Comparison of ENCODE assay signal across 15 cellular contexts in the genomic region with DNA sequence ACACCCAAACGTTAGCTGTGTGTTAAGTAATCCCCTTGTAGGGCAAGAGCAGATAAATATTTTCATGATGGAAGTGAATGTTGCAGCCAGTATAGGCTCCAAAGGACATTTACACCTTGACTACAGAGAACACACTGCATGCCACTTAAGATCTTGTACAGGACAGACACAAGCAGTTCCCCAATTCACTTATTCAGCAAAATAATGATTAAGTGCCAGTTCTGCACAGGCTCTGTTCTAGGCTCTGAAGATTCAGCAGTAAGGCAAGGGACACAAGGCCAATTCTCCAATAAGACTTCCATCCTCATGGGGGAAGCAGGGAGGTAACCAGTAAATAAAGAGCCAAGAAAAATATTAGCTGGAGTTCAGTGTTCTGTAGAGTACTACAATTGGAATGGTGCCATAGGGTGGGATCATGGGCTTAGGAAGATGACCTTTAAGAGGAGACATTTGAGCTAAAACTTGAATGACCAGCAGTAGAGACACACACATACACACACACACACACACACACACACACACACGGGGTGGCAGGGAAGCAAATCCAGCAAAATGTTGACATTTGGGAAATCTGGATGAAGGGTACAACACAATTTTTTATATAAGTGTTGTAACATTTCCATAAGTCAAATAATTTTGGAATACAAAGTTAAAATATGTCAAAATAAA.
DNase-seq lines count a peak whose midpoint lies in the region; ATAC-seq, FAIRE-seq and TF ChIP-seq lines count a peak whose summit lies in the region.
"Had no signal": no experiment of that assay in that cellular context is flagged by ENCODE, and none has a peak within 500 bp of the region (broad histone marks: within the 10 kb centered on the region; RNA-seq: fewer than 3 reads in every experiment).

No MANE protein-coding gene starts in this region.

- in situ Hi-C loops in K562 (cut with MboI), result no loop called here

- peaks cover 32% of the 10 kb centered on the region for H3K4me1 Mint-ChIP-seq in nephron
- peaks cover 19% of the 10 kb centered on the region for H3K4me1 Mint-ChIP-seq in activated naive CD4-positive, alpha-beta T cell treated with anti-CD3 and anti-CD28 coated beads for 36 hours (ENCODE audit: low read depth)

- no peaks in the 10 kb centered on the region for H3K9me3 ChIP-seq in K562 (replicated peaks; ENCODE audit: control insufficient read depth, insufficient read depth, low read depth, low read length)
- H3K9me3 ChIP-seq in heart left ventricle, result no peaks in the 10 kb centered on the region
- H3K9me3 ChIP-seq: Caco-2 had no signal

- H3K27me3 ChIP-seq in K562 (ENCODE audit: control insufficient read depth in 2 of 2, insufficient read depth in 2 of 2, low read length in 2 of 2) (no peaks in the 10 kb centered on the region), heart left ventricle (no peaks in the 10 kb centered on the region)

- BruUV-seq in K562 (replicated peaks; lab: Mats Ljungman, UMichigan), result no TSS peak

- CTCF ChIA-PET in K562 (lab: Yijun Ruan, JAX; ENCODE audit: low intra/inter-chr PET ratio), result no interaction called here
- CTCF ChIA-PET in activated naive CD4-positive, alpha-beta T cell treated with anti-CD3 and anti-CD28 coated beads for 36 hours (lab: Charles Lee), result no interaction called here

- H3K4me1 ChIP-seq in K562 (replicated peaks in 1 of 2; ENCODE audit: control insufficient read depth in 2 of 2, insufficient read depth in 2 of 2, low read length in 2 of 2), result peaks cover 4 to 17% of the 10 kb centered on the region in 2 experiments; a peak in 4 of 5 replicates
- peaks cover 0 to 45% (median 22%) of the 10 kb centered on the region in 12 donors for H3K4me1 ChIP-seq in heart left ventricle
- H3K4me1 ChIP-seq: Caco-2 had no signal

- peak overlapping the region; percentile 10 to 73 (median 60) for H3K27ac Mint-ChIP-seq in nephron
- no peak overlapping the region for H3K27ac Mint-ChIP-seq in activated naive CD4-positive, alpha-beta T cell treated with anti-CD3 and anti-CD28 coated beads for 36 hours

- H3K9ac ChIP-seq in K562 (ENCODE audit: insufficient read depth in 1 of 2, low read depth in 2 of 2, low read length in 2 of 2), result no peak overlapping the region

- no peaks in the 10 kb centered on the region for H3K9me3 Mint-ChIP-seq in nephron
- H3K9me3 Mint-ChIP-seq in activated naive CD4-positive, alpha-beta T cell treated with anti-CD3 and anti-CD28 coated beads for 36 hours, result no peaks in the 10 kb centered on the region

- POLR2A ChIA-PET in K562 (lab: Yijun Ruan, JAX), result no interaction called here

- H3K4me3 ChIP-seq in K562 (no peak overlapping the region), heart left ventricle (no peak overlapping the region)

- H3K9me1 ChIP-seq in K562 (ENCODE audit: control insufficient read depth, insufficient read depth, low read length), result no peaks in the 10 kb centered on the region

- no peak overlapping the region for H3K4me2 ChIP-seq in K562 (ENCODE audit: insufficient read depth, low read length)

- no peak overlapping the region for H3K4me3 Mint-ChIP-seq in nephron
- H3K4me3 Mint-ChIP-seq in activated naive CD4-positive, alpha-beta T cell treated with anti-CD3 and anti-CD28 coated beads for 36 hours, result no peak overlapping the region

- no peaks in the 10 kb centered on the region for H3K79me2 ChIP-seq in K562 (ENCODE audit: control insufficient read depth, insufficient read depth, low read length)

- TF ChIP-seq POLR2A in K562 (conservative IDR thresholded peaks at IDR 0.05) (no peak), heart left ventricle (IDR thresholded peaks at IDR 0.05) (no peak)

- no peak for TF ChIP-seq EP300 in K562 (IDR thresholded peaks at IDR 0.05; ENCODE audit: low read length)

- FAIRE-seq in K562 (lab: Jason Lieb, UNC), result no peak
- FAIRE-seq: H1 had no signal

- H2AFZ ChIP-seq in K562 (ENCODE audit: low read depth, low read length), result no peak overlapping the region

- no peaks in the 10 kb centered on the region for H4K20me1 ChIP-seq in K562 (replicated peaks; ENCODE audit: control insufficient read depth, insufficient read depth, low read length)

- DNase-seq in NCI-H69 (lab: John Stamatoyannopoulos, UW) (peak; percentile 4), K562 (ENCODE audit: extremely low read depth in 1 of 4, low spot score in 3 of 4) (no peak), heart left ventricle (no peak), NCI-H526 (lab: John Stamatoyannopoulos, UW) (no peak), posterior cingulate gyrus (no peak), NCI-H1694 (lab: John Stamatoyannopoulos, UW) (no peak)
- DNase-seq in activated naive CD4-positive, alpha-beta T cell treated with anti-CD3 and anti-CD28 coated beads for 36 hours, result no peak
- DNase-seq: AML-193, Caco-2, NCI-H1436 treated with DMSO at 0.1 percent for 48 hours, NCI-H226, NCI-H526 treated with DMSO at 0.1 percent for 48 hours, PC-3 had no signal

- H3K36me3 Mint-ChIP-seq in nephron (ENCODE audit: low read depth), result no peaks in the 10 kb centered on the region
- H3K36me3 Mint-ChIP-seq in activated naive CD4-positive, alpha-beta T cell treated with anti-CD3 and anti-CD28 coated beads for 36 hours (ENCODE audit: low read depth), result no peaks in the 10 kb centered on the region

- TF ChIP-seq RAD21 in K562 (CRISPR knock-in tag; conservative IDR thresholded peaks at IDR 0.05 in 1 of 2, IDR thresholded peaks at IDR 0.05 in 1 of 2), result no peak

- ATAC-seq in K562 (no peak), heart left ventricle (peak; percentile 5 to 74 (median 36))
- ATAC-seq: PC-3 had no signal

- H3K27ac ChIP-seq in K562 (ENCODE audit: extremely low read depth, low read depth, low read length) (no peak overlapping the region), heart left ventricle (peak overlapping the region in 8 of 12 donors; percentile 2 to 69 (median 48))

- intact Hi-C loops in K562 (cut with micrococcal nuclease), result no loop called here
- intact Hi-C loops in heart left ventricle (cut with DNase I), result loop anchor here in 1 of 10 donors (5.0 to 10.0 kb wide), 3 partner anchors 81 to 311 kb away; partner anchors contain the start of gene FGGY
- intact Hi-C loops in activated naive CD4-positive, alpha-beta T cell treated with anti-CD3 and anti-CD28 coated beads for 36 hours (cut with micrococcal nuclease), result no loop called here
- intact Hi-C loops in posterior cingulate gyrus (cut with DNase I), result no loop called here

- peaks cover 4% of the 10 kb centered on the region for H3K27me3 Mint-ChIP-seq in nephron (ENCODE audit: low read depth)
- H3K27me3 Mint-ChIP-seq in activated naive CD4-positive, alpha-beta T cell treated with anti-CD3 and anti-CD28 coated beads for 36 hours (ENCODE audit: low read depth), result no peaks in the 10 kb centered on the region

- WGBS in K562 (ENCODE audit: insufficient coverage, low coverage, missing lambda C conversion rate), result 0% methylated on average over 2 of the region's 2 CpGs
- 30 to 46% (median 37%) methylated on average over 2 of the region's 2 CpGs for WGBS in heart left ventricle, 4 donors

- no peaks in the 10 kb centered on the region for H3K36me3 ChIP-seq in K562 (ENCODE audit: control insufficient read depth, insufficient read depth, low read length)
- H3K36me3 ChIP-seq in heart left ventricle, result no peaks in the 10 kb centered on the region

- TF ChIP-seq CTCF in K562 (IDR thresholded peaks at IDR 0.05 in 2 of 3, conservative IDR thresholded peaks at IDR 0.05 in 1 of 3; ENCODE audit: insufficient read depth in 2 of 3, low read depth in 1 of 3, low read length in 3 of 3) (no peak), heart left ventricle (IDR thresholded peaks at IDR 0.05) (peak in 1 of 12 donors; percentile 6), nephron (IDR thresholded peaks at IDR 0.05; ENCODE audit: unreplicated experiment in 3 of 3) (no peak)

TF ChIP-seq in K562, 482 proteins besides CTCF, POLR2A, EP300 and RAD21 (continues in another document):
- TF ChIP-seq RFX1 (IDR thresholded peaks at IDR 0.05), result no peak
- TF ChIP-seq, protein P1, sequence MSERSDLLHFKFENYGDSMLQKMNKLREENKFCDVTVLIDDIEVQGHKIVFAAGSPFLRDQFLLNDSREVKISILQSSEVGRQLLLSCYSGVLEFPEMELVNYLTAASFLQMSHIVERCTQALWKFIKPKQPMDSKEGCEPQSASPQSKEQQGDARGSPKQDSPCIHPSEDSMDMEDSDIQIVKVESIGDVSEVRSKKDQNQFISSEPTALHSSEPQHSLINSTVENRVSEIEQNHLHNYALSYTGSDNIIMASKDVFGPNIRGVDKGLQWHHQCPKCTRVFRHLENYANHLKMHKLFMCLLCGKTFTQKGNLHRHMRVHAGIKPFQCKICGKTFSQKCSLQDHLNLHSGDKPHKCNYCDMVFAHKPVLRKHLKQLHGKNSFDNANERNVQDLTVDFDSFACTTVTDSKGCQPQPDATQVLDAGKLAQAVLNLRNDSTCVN (CRISPR knock-in tag; IDR thresholded peaks at IDR 0.05), result no peak
- peak; percentile 51; the same call in 1 of the 2 replicates for TF ChIP-seq ZNF316 (IDR thresholded peaks at IDR 0.05)
- no peak for TF ChIP-seq ZNF445 (CRISPR knock-in tag; IDR thresholded peaks at IDR 0.05; ENCODE audit: low read depth)
- TF ChIP-seq C11orf30 (IDR thresholded peaks at IDR 0.05; ENCODE audit: low read depth), result peak; percentile 45; the same call in 1 of the 2 replicates
- TF ChIP-seq MAFG (tag; conservative IDR thresholded peaks at IDR 0.05), result peak; percentile 29; the same call in 1 of the 2 replicates
- TF ChIP-seq, protein P2, sequence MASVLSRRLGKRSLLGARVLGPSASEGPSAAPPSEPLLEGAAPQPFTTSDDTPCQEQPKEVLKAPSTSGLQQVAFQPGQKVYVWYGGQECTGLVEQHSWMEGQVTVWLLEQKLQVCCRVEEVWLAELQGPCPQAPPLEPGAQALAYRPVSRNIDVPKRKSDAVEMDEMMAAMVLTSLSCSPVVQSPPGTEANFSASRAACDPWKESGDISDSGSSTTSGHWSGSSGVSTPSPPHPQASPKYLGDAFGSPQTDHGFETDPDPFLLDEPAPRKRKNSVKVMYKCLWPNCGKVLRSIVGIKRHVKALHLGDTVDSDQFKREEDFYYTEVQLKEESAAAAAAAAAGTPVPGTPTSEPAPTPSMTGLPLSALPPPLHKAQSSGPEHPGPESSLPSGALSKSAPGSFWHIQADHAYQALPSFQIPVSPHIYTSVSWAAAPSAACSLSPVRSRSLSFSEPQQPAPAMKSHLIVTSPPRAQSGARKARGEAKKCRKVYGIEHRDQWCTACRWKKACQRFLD (CRISPR knock-in tag; IDR thresholded peaks at IDR 0.05), result no peak
- TF ChIP-seq ZNF77 (CRISPR knock-in tag; IDR thresholded peaks at IDR 0.05), result no peak
